ENCODE assay signal across 9 cellular contexts in genomic region chr1:91872560-91873081, GRCh38. TPM values are rescaled to one million over a fixed set of nuclear protein-coding genes. Genes with fewer than 3 reads are reported as not detected.
DNase-seq lines count a peak whose midpoint lies in the region; ATAC-seq, FAIRE-seq and TF ChIP-seq lines count a peak whose summit lies in the region.
"Had no signal": no experiment of that assay in that cellular context is flagged by ENCODE, and none has a peak within 500 bp of the region (broad histone marks: within the 10 kb centered on the region; RNA-seq: fewer than 3 reads in every experiment).

No MANE protein-coding gene starts in this region.

- TF ChIP-seq POLR2A in K562 (conservative IDR thresholded peaks at IDR 0.05) = no peak

- peak overlapping the region; percentile 37 for H3K4me3 ChIP-seq in PC-3 (ENCODE audit: low read length)
- no peak overlapping the region for H3K4me3 ChIP-seq in K562
- H3K4me3 ChIP-seq in skeletal muscle satellite cell (ENCODE audit: low read length) = no peak overlapping the region

- H3K4me2 ChIP-seq in PC-3 (ENCODE audit: low read length) (peak overlapping the region; percentile 73), K562 (ENCODE audit: insufficient read depth, low read length) (no peak overlapping the region), skeletal muscle satellite cell (ENCODE audit: low read length) (peak overlapping the region; percentile 46)

- H3F3A ChIP-seq in PC-3 (ENCODE audit: low read length, unreplicated experiment) = no peaks in the 10 kb centered on the region

- no peak for TF ChIP-seq CTCF in PC-3 (conservative IDR thresholded peaks at IDR 0.05; ENCODE audit: low read depth, low read length)
- TF ChIP-seq CTCF in K562 (IDR thresholded peaks at IDR 0.05 in 2 of 3, conservative IDR thresholded peaks at IDR 0.05 in 1 of 3; ENCODE audit: insufficient read depth in 2 of 3, low read depth in 1 of 3, low read length in 3 of 3) = no peak

- POLR2A ChIA-PET in PC-3 (lab: Charles Lee; ENCODE audit: unreplicated experiment) (interaction anchor here (0.5 kb wide), 1 partner anchor 360 kb away, joined by 3 read pairs; no protein-coding TSS in a partner anchor), K562 (lab: Yijun Ruan, JAX) (interaction anchor here (0.5 to 1.4 kb wide), 2 partner anchors 9 to 17 kb away, joined by 3 to 4 read pairs; no protein-coding TSS in a partner anchor)

- TF ChIP-seq RAD21 in K562 (CRISPR knock-in tag; conservative IDR thresholded peaks at IDR 0.05 in 1 of 2, IDR thresholded peaks at IDR 0.05 in 1 of 2) = no peak

- TF ChIP-seq EP300 in K562 (IDR thresholded peaks at IDR 0.05; ENCODE audit: low read length) = no peak

- H2AFZ ChIP-seq in PC-3 (ENCODE audit: low read length) = no peak overlapping the region
- no peak overlapping the region for H2AFZ ChIP-seq in K562 (ENCODE audit: low read depth, low read length)

- in situ Hi-C loops in K562 (cut with MboI) = no loop called here

- WGBS in K562 (ENCODE audit: insufficient coverage, low coverage, missing lambda C conversion rate) = 7% methylated on average over 7 of the region's 7 CpGs

- H3K36me3 ChIP-seq in PC-3 (ENCODE audit: low read depth, low read length) (no peaks in the 10 kb centered on the region), K562 (ENCODE audit: control insufficient read depth, insufficient read depth, low read length) (no peaks in the 10 kb centered on the region), skeletal muscle satellite cell (ENCODE audit: insufficient read depth, low read length) (no peaks in the 10 kb centered on the region)

- H3K9me1 ChIP-seq in K562 (ENCODE audit: control insufficient read depth, insufficient read depth, low read length) = no peaks in the 10 kb centered on the region

- FAIRE-seq in K562 (lab: Jason Lieb, UNC) = peak; percentile 66

- peak; percentile 82 for DNase-seq in PC-3
- peak in 2 of 4 experiments; percentile 12 to 36 for DNase-seq in K562 (ENCODE audit: extremely low read depth in 1 of 4, low spot score in 3 of 4)
- no peak for DNase-seq in NCI-H1694 treated with DMSO at 0.1 percent for 48 hours (lab: John Stamatoyannopoulos, UW)
- no peak for DNase-seq in nucleus accumbens (lab: John Stamatoyannopoulos, UW)
- DNase-seq: NCI-H2029 had no signal

- peak; percentile 35 for ATAC-seq in HG02870 (IDR thresholded peaks at IDR 0.05; ENCODE audit: unreplicated experiment)
- ATAC-seq in PC-3 = peak; percentile 77
- ATAC-seq in K562 = peak; percentile 59
- no peak for ATAC-seq in GM18909 (IDR thresholded peaks at IDR 0.05; ENCODE audit: poor library complexity, unreplicated experiment)
- no peak for ATAC-seq in HG03039 (IDR thresholded peaks at IDR 0.05; ENCODE audit: unreplicated experiment)

- no peak overlapping the region; the same call in 1 of the 2 replicates for H3K9ac ChIP-seq in PC-3 (ENCODE audit: low read length)
- H3K9ac ChIP-seq in K562 (ENCODE audit: insufficient read depth in 1 of 2, low read depth in 2 of 2, low read length in 2 of 2) = peak overlapping the region in 1 of 2 experiments; percentile 65; a peak in 1 of 4 replicates
- H3K9ac ChIP-seq in skeletal muscle satellite cell (ENCODE audit: low read depth, low read length) = no peak overlapping the region

- H3K27me3 ChIP-seq in PC-3 (ENCODE audit: low read length) (no peaks in the 10 kb centered on the region), K562 (ENCODE audit: control insufficient read depth in 2 of 2, insufficient read depth in 2 of 2, low read length in 2 of 2) (no peaks in the 10 kb centered on the region), skeletal muscle satellite cell (ENCODE audit: control insufficient read depth, insufficient read depth, low read length) (no peaks in the 10 kb centered on the region)

- H4K20me1 ChIP-seq in PC-3 (ENCODE audit: low read length) (no peaks in the 10 kb centered on the region), K562 (replicated peaks; ENCODE audit: control insufficient read depth, insufficient read depth, low read length) (peaks cover 8% of the 10 kb centered on the region; the same call in 1 of the 2 replicates)

- H3K27ac ChIP-seq in PC-3 (ENCODE audit: low read length) = peak overlapping the region; percentile 47
- H3K27ac ChIP-seq in K562 (ENCODE audit: extremely low read depth, low read depth, low read length) = no peak overlapping the region

- H3K9me3 ChIP-seq in PC-3 (ENCODE audit: low read length) (no peaks in the 10 kb centered on the region), K562 (replicated peaks; ENCODE audit: control insufficient read depth, insufficient read depth, low read depth, low read length) (no peaks in the 10 kb centered on the region), skeletal muscle satellite cell (replicated peaks; ENCODE audit: low read length) (no peaks in the 10 kb centered on the region)

- H3K4me1 ChIP-seq in PC-3 (ENCODE audit: insufficient read depth, low read length) (peaks cover 20% of the 10 kb centered on the region), K562 (replicated peaks in 1 of 2; ENCODE audit: control insufficient read depth in 2 of 2, insufficient read depth in 2 of 2, low read length in 2 of 2) (peaks cover 6 to 14% of the 10 kb centered on the region in 2 experiments), skeletal muscle satellite cell (ENCODE audit: control insufficient read depth, insufficient read depth, low read length) (peaks cover 23% of the 10 kb centered on the region)

- H3K79me2 ChIP-seq in PC-3 (ENCODE audit: low read length) = peaks cover 4% of the 10 kb centered on the region; the same call in 1 of the 2 replicates
- H3K79me2 ChIP-seq in K562 (ENCODE audit: control insufficient read depth, insufficient read depth, low read length) = peaks cover 43% of the 10 kb centered on the region; the same call in 2 of the 3 replicates

- H3K9me2 ChIP-seq in PC-3 (replicated peaks; ENCODE audit: low read length) = no peaks in the 10 kb centered on the region

- intact Hi-C loops in PC-3 (cut with micrococcal nuclease) (no loop called here), K562 (cut with micrococcal nuclease) (no loop called here)

- BruUV-seq in PC-3 (replicated peaks; lab: Mats Ljungman, UMichigan) (no TSS peak), K562 (replicated peaks; lab: Mats Ljungman, UMichigan) (no TSS peak)

- CTCF ChIA-PET in PC-3 (lab: Charles Lee) (no interaction called here), K562 (lab: Yijun Ruan, JAX; ENCODE audit: low intra/inter-chr PET ratio) (no interaction called here)

TF ChIP-seq in K562, 482 proteins besides CTCF, POLR2A, EP300 and RAD21 (continues in another document):
- TF ChIP-seq NR2C1 (IDR thresholded peaks at IDR 0.05) = peak; percentile 31; the same call in 1 of the 2 replicates
- peak; percentile 64 for TF ChIP-seq NR2C1 (tag; IDR thresholded peaks at IDR 0.05)
- no peak for TF ChIP-seq TEAD4 (IDR thresholded peaks at IDR 0.05; ENCODE audit: low read length)
- no peak for TF ChIP-seq TEAD4 (CRISPR knock-in tag; IDR thresholded peaks at IDR 0.05; ENCODE audit: borderline replicate concordance)
- no peak for TF ChIP-seq PHB2 (IDR thresholded peaks at IDR 0.05; ENCODE audit: low read depth)
- no peak for TF ChIP-seq SMARCE1 (IDR thresholded peaks at IDR 0.05)
- TF ChIP-seq NR2C2 (CRISPR knock-in tag; IDR thresholded peaks at IDR 0.05) = no peak
- TF ChIP-seq NR2C2 (tag; IDR thresholded peaks at IDR 0.05) = peak; percentile 78
- no peak for TF ChIP-seq FOXO4 (CRISPR knock-in tag; IDR thresholded peaks at IDR 0.05)
- peak in 1 of 2 experiments; percentile 62; a peak in 1 of 4 replicates for TF ChIP-seq MLLT1 (IDR thresholded peaks at IDR 0.05)

RNA-seq across cellular contexts. Expression of gene TGFBR3, which starts 13.3 kb away (rescaled TPM):
- 2.8 and 3.0 TPM in 2 replicates for total RNA-seq in PC-3 (2014; rRNA removed)
- 43.1 and 60.3 TPM in 2 replicates for total RNA-seq in K562 (2011; cell fraction: chromatin; rRNA removed; ENCODE audit: low replicate concordance)
- 42.9 and 43.6 TPM in 2 replicates for total RNA-seq in K562 (2011; cell fraction: nucleolus; rRNA removed)
- total RNA-seq in K562 (2011; cell fraction: nucleoplasm; rRNA removed) = 48.7 and 58.8 TPM in 2 replicates
- total RNA-seq in K562 (2014; rRNA removed) = 13.8 and 14.1 TPM in 2 replicates
- 15.1 and 15.6 TPM in 2 replicates for total RNA-seq in K562 (2014; rRNA removed; fragmentation: Illumina TruSeq; extraction: Trizol)
- total RNA-seq in K562 (2015; rRNA removed; fragmentation: Illumina TruSeq; extraction: Trizol) = 15.3 and 16.4 TPM in 2 replicates
- 18.6 and 19.9 TPM in 2 replicates for total RNA-seq in K562 (2021)
- polyA plus RNA-seq in K562 (2011; rRNA removed) = 14.8 and 16.9 TPM in 2 replicates
- polyA plus RNA-seq in K562 (2011; cell fraction: cytosol; rRNA removed) = 12.3 and 15.5 TPM in 2 replicates
- polyA plus RNA-seq in K562 (2011; cell fraction: nucleus; rRNA removed) = 13.4 and 16.7 TPM in 2 replicates
- polyA plus RNA-seq in K562 (2012) = 13.6 and 14.0 TPM in 2 replicates
- 22.9 and 32.4 TPM in 2 replicates for polyA plus RNA-seq in K562 (2014; fragmentation: Illumina TruSeq; extraction: Trizol)
- 1 to 10 TPM; 3.6 to 4.3 TPM for polyA plus RNA-seq in K562 (2014; fragmentation: Nextera tagmentation; extraction: Ambion mirVana)
- polyA plus RNA-seq in K562 (2014; rRNA removed) = 7.5 and 9.1 TPM in 2 replicates
- polyA minus RNA-seq in K562 (2011; rRNA and poly(A)+ RNA removed) = 42.2 and 54.3 TPM in 2 replicates
- 20.2 and 22.8 TPM in 2 replicates for polyA minus RNA-seq in K562 (2011; cell fraction: cytosol; rRNA and poly(A)+ RNA removed)
- polyA minus RNA-seq in K562 (2011; cell fraction: nucleus; rRNA and poly(A)+ RNA removed) = 18.8 and 26.4 TPM in 2 replicates
- 40.1 and 71.9 TPM in 2 replicates for total RNA-seq in skeletal muscle satellite cell (2012; rRNA removed)

Comparison
In these comparisons a context has a peak if more than half of its experiments do, and no peak if none do; other contexts are left out.
1. ATAC-seq: peak in HG02870 (single experiment), PC-3 (single experiment) and K562 (single experiment); none in GM18909 (single experiment) and HG03039 (single experiment).